8 cellular contexts compared by ENCODE assay signal in genomic region chr9:89318123-89319014, GRCh38. TPM values are rescaled to one million over a fixed set of nuclear protein-coding genes. Genes with fewer than 3 reads are reported as not detected.
DNase-seq lines count a peak whose midpoint lies in the region; ATAC-seq and TF ChIP-seq lines count a peak whose summit lies in the region.

TSS of gene SECISBP2 (plus strand) at chr9:89318500. CDS start at chr9:89318577, 77 bp downstream.

- DNase-seq in GDM1 (lab: John Stamatoyannopoulos, UW) (peak; percentile 95), HAP-1 (ENCODE audit: low spot score in 2 of 2) (peak; percentile 94), MG63 (peak; percentile 96), SHP77 treated with DMSO at 0.1 percent for 48 hours (lab: John Stamatoyannopoulos, UW) (peak; percentile 88), fibroblast of the aortic adventitia (ENCODE audit: low read depth) (peak; percentile 98), nephron progenitor cell (peak; percentile 92)
- DNase-seq in activated effector memory CD4-positive, alpha-beta T cell treated with anti-CD3 and anti-CD28 coated beads, Interleukin-2, amount 50 U/mL, for 16 hours = peak; percentile 98
- peak; percentile 97 for DNase-seq in stimulated activated naive CD8-positive, alpha-beta T cell treated with anti-CD3 and anti-CD28 coated beads, Interleukin-15, amount 100 ng/mL, for 72 hours

- H3K36me3 Mint-ChIP-seq in nephron progenitor cell (ENCODE audit: low read depth) = peaks cover 55% of the 10 kb centered on the region

- H3K4me3 ChIP-seq in HAP-1 (peak within 1 kb of the TSS; percentile 68), MG63 (peak within 1 kb of the TSS; percentile 75), fibroblast of the aortic adventitia (ENCODE audit: low read depth, low read length) (peak within 1 kb of the TSS; percentile 80)

- no peaks in the 10 kb centered on the region for H3K9me3 ChIP-seq in HAP-1
- H3K9me3 ChIP-seq in MG63 = no peaks in the 10 kb centered on the region

- peaks cover 51% of the 10 kb centered on the region for H3K36me3 ChIP-seq in HAP-1 (replicated peaks)
- H3K36me3 ChIP-seq in MG63 = peaks cover 56% of the 10 kb centered on the region

- no peaks in the 10 kb centered on the region for H3K9me3 Mint-ChIP-seq in nephron progenitor cell
- H3K9me3 Mint-ChIP-seq in stimulated activated naive CD8-positive, alpha-beta T cell treated with anti-CD3 and anti-CD28 coated beads, Interleukin-15, amount 100 ng/mL, for 72 hours = no peaks in the 10 kb centered on the region

- H3K4me1 Mint-ChIP-seq in nephron progenitor cell = peaks cover 89% of the 10 kb centered on the region
- peaks cover 75% of the 10 kb centered on the region for H3K4me1 Mint-ChIP-seq in stimulated activated naive CD8-positive, alpha-beta T cell treated with anti-CD3 and anti-CD28 coated beads, Interleukin-15, amount 100 ng/mL, for 72 hours

- in situ Hi-C loops in HAP-1 (cut with MboI; ENCODE audit: low sequenced_read_pairs) = loop anchor here (25.0 kb wide), 1 partner anchor 344 kb away; no protein-coding TSS in a partner anchor

- TF ChIP-seq CTCF in fibroblast of the aortic adventitia (IDR thresholded peaks at IDR 0.05; ENCODE audit: insufficient read depth, low read length) (peak; percentile 68), nephron progenitor cell (IDR thresholded peaks at IDR 0.05) (no peak)

- ATAC-seq in stimulated activated naive CD8-positive, alpha-beta T cell treated with anti-CD3 and anti-CD28 coated beads, Interleukin-15, amount 100 ng/mL, for 72 hours = peak; percentile 92

- peaks cover 2% of the 10 kb centered on the region for H3K27me3 Mint-ChIP-seq in nephron progenitor cell (ENCODE audit: low read depth, poor library complexity)
- H3K27me3 Mint-ChIP-seq in stimulated activated naive CD8-positive, alpha-beta T cell treated with anti-CD3 and anti-CD28 coated beads, Interleukin-15, amount 100 ng/mL, for 72 hours = no peaks in the 10 kb centered on the region

- H3K27me3 ChIP-seq in HAP-1 (ENCODE audit: low read depth) (no peaks in the 10 kb centered on the region), MG63 (no peaks in the 10 kb centered on the region)

- H3K4me1 ChIP-seq in HAP-1 = peaks cover 41% of the 10 kb centered on the region

- H3K27ac Mint-ChIP-seq in nephron progenitor cell = peak within 1 kb of the TSS; percentile 99
- H3K27ac Mint-ChIP-seq in stimulated activated naive CD8-positive, alpha-beta T cell treated with anti-CD3 and anti-CD28 coated beads, Interleukin-15, amount 100 ng/mL, for 72 hours = peak within 1 kb of the TSS; percentile 96 to 99

- peak within 1 kb of the TSS; percentile 94 for H3K4me3 Mint-ChIP-seq in nephron progenitor cell
- H3K4me3 Mint-ChIP-seq in stimulated activated naive CD8-positive, alpha-beta T cell treated with anti-CD3 and anti-CD28 coated beads, Interleukin-15, amount 100 ng/mL, for 72 hours = peak within 1 kb of the TSS; percentile 90 to 93

RNA-seq across cellular contexts. Expression of gene SECISBP2, which starts in this region (rescaled TPM):
- 7.4 and 9.7 TPM in 2 replicates for total RNA-seq in MG63 (2014; rRNA removed; shearing (Covaris generic); ENCODE audit: low replicate concordance)
- 28.4 and 32.6 TPM in 2 replicates for total RNA-seq in fibroblast of the aortic adventitia (ENCODE audit: low replicate concordance)

Comparison
In these comparisons a context has a peak if more than half of its experiments do, and no peak if none do; other contexts are left out.
1. Peak in every context shown above with its lines: DNase-seq, ATAC-seq and H3K4me3 ChIP-seq.